Comparison of ENCODE assay signal across 23 cellular contexts in the genomic region with DNA sequence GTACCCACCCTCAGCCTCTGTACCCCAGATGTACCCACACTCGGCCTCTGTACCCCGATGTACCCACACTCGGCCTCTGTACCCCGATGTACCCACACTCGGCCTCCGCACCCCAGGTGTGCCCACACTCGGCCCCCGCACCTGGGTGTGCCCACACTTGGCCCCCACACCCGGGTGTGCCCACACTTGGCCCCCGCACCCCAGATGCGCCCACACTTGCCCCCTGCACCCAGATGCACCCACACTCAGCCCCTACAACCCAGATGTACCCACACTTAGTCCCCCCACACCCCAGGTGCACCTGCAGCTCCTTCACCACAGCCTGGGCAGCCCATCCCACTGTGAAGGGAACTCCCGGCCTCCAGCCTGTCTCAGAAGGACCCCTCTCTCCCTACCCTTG.
"Had no signal": no experiment of that assay in that cellular context is flagged by ENCODE, and none has a peak within 500 bp of the region (broad histone marks: within the 10 kb centered on the region; RNA-seq: fewer than 3 reads in every experiment).

No MANE protein-coding gene starts in this region.

- ATAC-seq: K562, PC-3, WTC11 had no signal

- H3K36me3 Mint-ChIP-seq: activated naive CD8-positive, alpha-beta T cell; WTC11 had no signal

- H3K4me3 Mint-ChIP-seq: activated CD4-positive, alpha-beta memory T cell treated with anti-CD3 and anti-CD28 coated beads for 36 hours; activated CD4-positive, alpha-beta T cell treated with anti-CD3 and anti-CD28 coated beads, Interleukin-2, amount 10 ng/mL, durations not matched to agents 7 days and 5 days; activated naive CD8-positive, alpha-beta T cell; activated T-helper 1 cell treated with anti-CD3 and anti-CD28 coated beads, Interleukin-12 subunit alpha, Interleukin-12 subunit beta, Interleukin-2, Interleukin-4 antibody, amounts not matched to agents 30 ng/mL and 10 ng/mL and 1 ng/mL, durations not matched to agents 14 hours and 24 hours and 36 hours; T-helper 1 cell treated with Interleukin-12 subunit alpha and Interleukin-12 subunit beta and Interleukin-4 antibody, amounts not matched to agents 30 μg/mL and 1 μg/mL, for 36 hours; WTC11 had no signal

- H3K9me3 Mint-ChIP-seq: activated CD4-positive, alpha-beta memory T cell treated with anti-CD3 and anti-CD28 coated beads for 36 hours; activated CD4-positive, alpha-beta T cell treated with anti-CD3 and anti-CD28 coated beads, Interleukin-2, amount 10 ng/mL, durations not matched to agents 7 days and 5 days; activated T-helper 1 cell treated with anti-CD3 and anti-CD28 coated beads, Interleukin-12 subunit alpha, Interleukin-12 subunit beta, Interleukin-2, Interleukin-4 antibody, amounts not matched to agents 30 ng/mL and 10 ng/mL and 1 ng/mL, durations not matched to agents 14 hours and 24 hours and 36 hours; T-helper 1 cell treated with Interleukin-12 subunit alpha and Interleukin-12 subunit beta and Interleukin-4 antibody, amounts not matched to agents 30 μg/mL and 1 μg/mL, for 36 hours; WTC11 had no signal

- H3K27ac Mint-ChIP-seq: activated CD4-positive, alpha-beta T cell treated with anti-CD3 and anti-CD28 coated beads, Interleukin-2, amount 10 ng/mL, durations not matched to agents 7 days and 5 days; T-helper 1 cell treated with Interleukin-12 subunit alpha and Interleukin-12 subunit beta and Interleukin-4 antibody, amounts not matched to agents 30 μg/mL and 1 μg/mL, for 36 hours; WTC11 had no signal

- H3K27me3 Mint-ChIP-seq: activated CD4-positive, alpha-beta memory T cell treated with anti-CD3 and anti-CD28 coated beads for 36 hours; activated CD4-positive, alpha-beta T cell treated with anti-CD3 and anti-CD28 coated beads, Interleukin-2, amount 10 ng/mL, durations not matched to agents 7 days and 5 days; activated naive CD8-positive, alpha-beta T cell had no signal

- DNase-seq: activated CD4-positive, alpha-beta memory T cell treated with anti-CD3 and anti-CD28 coated beads for 36 hours; activated CD4-positive, alpha-beta T cell treated with anti-CD3 and anti-CD28 coated beads, Interleukin-2, amount 10 ng/mL, durations not matched to agents 7 days and 5 days; activated CD4-positive, CD25-positive, alpha-beta regulatory T cell treated with anti-CD3 and anti-CD28 coated beads, Interleukin-2, amount 50 U/mL, for 72 hours; activated CD8-positive, alpha-beta memory T cell treated with anti-CD3 and anti-CD28 coated beads, Interleukin-2, amount 50 U/mL, for 4 hours; activated effector memory CD4-positive, alpha-beta T cell treated with anti-CD3 and anti-CD28 coated beads, Interleukin-2, amount 50 U/mL, for 16 hours; activated naive CD4-positive, alpha-beta T cell treated with Interleukin-2 at 50 U/mL for 16 hours; amygdala; brain microvascular endothelial cell; Karpas-422; MM.1S; NCI-H1105; NCI-H1436; NCI-H187; NCI-H2081; NCI-H69; PC-3; SHP77; T-helper 9 cell had no signal
